Comparison of ENCODE assay signal across 9 cellular contexts in genomic region chr1:156076609-156077429, GRCh38. TPM values are rescaled to one million over a fixed set of nuclear protein-coding genes. Genes with fewer than 3 reads are reported as not detected.
DNase-seq lines count a peak whose midpoint lies in the region; ATAC-seq and TF ChIP-seq lines count a peak whose summit lies in the region.
"Had no signal": no experiment of that assay in that cellular context is flagged by ENCODE, and none has a peak within 500 bp of the region (broad histone marks: within the 10 kb centered on the region; RNA-seq: fewer than 3 reads in every experiment).

No MANE protein-coding gene starts in this region.

- peaks cover 50% of the 10 kb centered on the region for H3K36me3 ChIP-seq in BLaER1
- H3K36me3 ChIP-seq in HAP-1 (replicated peaks) = peaks cover 34% of the 10 kb centered on the region

- TF ChIP-seq CTCF in endothelial cell (IDR thresholded peaks at IDR 0.05; ENCODE audit: unreplicated experiment) = no peak

- peaks cover 47% of the 10 kb centered on the region for H3K36me3 Mint-ChIP-seq in endothelial cell (ENCODE audit: low read depth, unreplicated experiment)
- no peaks in the 10 kb centered on the region for H3K36me3 Mint-ChIP-seq in naive B cell
- H3K36me3 Mint-ChIP-seq: CD4-positive, CD25-positive, alpha-beta regulatory T cell had no signal

- peaks cover 76% of the 10 kb centered on the region for H3K4me1 ChIP-seq in BLaER1
- peaks cover 16% of the 10 kb centered on the region for H3K4me1 ChIP-seq in HAP-1

- H3K9me3 Mint-ChIP-seq in endothelial cell (ENCODE audit: unreplicated experiment) = no peaks in the 10 kb centered on the region
- no peaks in the 10 kb centered on the region for H3K9me3 Mint-ChIP-seq in naive B cell

- H3K27me3 ChIP-seq in BLaER1 (no peaks in the 10 kb centered on the region), HAP-1 (ENCODE audit: low read depth) (no peaks in the 10 kb centered on the region)

- H3K27me3 Mint-ChIP-seq in endothelial cell (ENCODE audit: unreplicated experiment) (peaks cover 15% of the 10 kb centered on the region), naive B cell (peaks cover 0 to 4% (median 0%) of the 10 kb centered on the region in 3 donors)

- DNase-seq in endothelial cell (ENCODE audit: low spot score) (peak; percentile 53), naive B cell (peak; percentile 42), D341Med (ENCODE audit: low spot score) (no peak), HAP-1 (ENCODE audit: low spot score in 2 of 2) (no peak)
- DNase-seq in stimulated activated CD4-positive, alpha-beta T cell treated with anti-CD3 and anti-CD28 coated beads, Interleukin-4, amount 100 ng/mL, for 4 hours = no peak
- DNase-seq in stimulated activated CD4-positive, alpha-beta T cell treated with anti-CD3 and anti-CD28 coated beads, Interleukin-1b, Interleukin-23, amount 100 ng/mL, for 48 hours = no peak
- DNase-seq: CD4-positive, CD25-positive, alpha-beta regulatory T cell had no signal

- H3K4me3 ChIP-seq in BLaER1 = peak overlapping the region; percentile 50
- no peak overlapping the region for H3K4me3 ChIP-seq in HAP-1

- peaks cover 89% of the 10 kb centered on the region for H4K20me1 ChIP-seq in BLaER1

- H3K9ac ChIP-seq in BLaER1 = peak overlapping the region; percentile 17

- H3K4me1 Mint-ChIP-seq in endothelial cell (ENCODE audit: unreplicated experiment) = peaks cover 65% of the 10 kb centered on the region
- H3K4me1 Mint-ChIP-seq in naive B cell = peaks cover 13 to 20% (median 14%) of the 10 kb centered on the region in 3 donors

- in situ Hi-C loops in HAP-1 (cut with MboI; ENCODE audit: low sequenced_read_pairs) = no loop called here

- ATAC-seq in HG02759 (IDR thresholded peaks at IDR 0.05; ENCODE audit: unreplicated experiment) (peak; percentile 57), naive B cell (ENCODE audit: low read depth in 2 of 2) (peak; percentile 73 to 77)

- H3K4me3 Mint-ChIP-seq in endothelial cell (ENCODE audit: unreplicated experiment) (peak overlapping the region; percentile 86), naive B cell (peak overlapping the region; percentile 35 to 86 (median 66))

- H3K27ac ChIP-seq in BLaER1 = peak overlapping the region; percentile 41; the same call in 1 of the 2 replicates

- H3K9me3 ChIP-seq in BLaER1 (no peaks in the 10 kb centered on the region), HAP-1 (no peaks in the 10 kb centered on the region)

- H3K27ac Mint-ChIP-seq in endothelial cell (ENCODE audit: unreplicated experiment) = no peak overlapping the region
- no peak overlapping the region for H3K27ac Mint-ChIP-seq in naive B cell
- H3K27ac Mint-ChIP-seq: CD4-positive, CD25-positive, alpha-beta regulatory T cell had no signal

- H3K4me2 ChIP-seq in BLaER1 = peak overlapping the region; percentile 81

RNA-seq across cellular contexts. Expression of gene MEX3A, which starts 5.4 kb away (rescaled TPM):
- total RNA-seq in endothelial cell (ENCODE audit: unreplicated experiment) = 63.9 TPM
- under 1 TPM in 2 of 6 donors, not detected in 4; 0.05 to 0.13 TPM for polyA plus RNA-seq in naive B cell (ENCODE audit: low read depth in 6 of 6)
- total RNA-seq: CD4-positive, CD25-positive, alpha-beta regulatory T cell had no signal
- polyA plus RNA-seq: CD4-positive, CD25-positive, alpha-beta regulatory T cell had no signal

RNA-seq across cellular contexts. Expression of gene RAB25, which starts 15.9 kb away (rescaled TPM):
- 1.6 TPM for total RNA-seq in endothelial cell (ENCODE audit: unreplicated experiment)
- polyA plus RNA-seq in naive B cell (ENCODE audit: low read depth in 6 of 6) = not detected

RNA-seq across cellular contexts. Expression of gene LAMTOR2, which starts 22.2 kb away (rescaled TPM):
- total RNA-seq in endothelial cell (ENCODE audit: unreplicated experiment) = 82.4 TPM
- polyA plus RNA-seq in naive B cell (ENCODE audit: low read depth in 6 of 6) = 100 to 1,000 TPM in 5 of 6 donors, 10 to 100 TPM in 1; 99.5 to 139 (median 114) TPM

RNA-seq across cellular contexts. Expression of gene UBQLN4, which starts 23.2 kb away (rescaled TPM):
- 47.6 TPM for total RNA-seq in endothelial cell (ENCODE audit: unreplicated experiment)
- polyA plus RNA-seq in naive B cell (ENCODE audit: low read depth in 6 of 6) = 1 to 10 TPM; 4.7 to 9.0 (median 6.1) TPM

RNA-seq across cellular contexts. Expression of gene LMNA, which starts 37.7 kb away (rescaled TPM):
- 35.8 TPM for total RNA-seq in endothelial cell (ENCODE audit: unreplicated experiment)
- 1 to 10 TPM in 4 of 6 donors, under 1 TPM in 2; 0.33 to 3.0 (median 1.4) TPM for polyA plus RNA-seq in naive B cell (ENCODE audit: low read depth in 6 of 6)

Comparison
In these comparisons a context has a peak if more than half of its experiments do, and no peak if none do; other contexts are left out.
1. DNase-seq: peak in endothelial cell (single experiment) and naive B cell (single experiment); none in stimulated activated CD4-positive, alpha-beta T cell treated with anti-CD3 and anti-CD28 coated beads, Interleukin-4, amount 100 ng/mL, for 4 hours (0 of 2), D341Med (single experiment), stimulated activated CD4-positive, alpha-beta T cell treated with anti-CD3 and anti-CD28 coated beads, Interleukin-1b, Interleukin-23, amount 100 ng/mL, for 48 hours (single experiment) and HAP-1 (0 of 2).